ENCODE assay signal across 17 cellular contexts in the genomic region with DNA sequence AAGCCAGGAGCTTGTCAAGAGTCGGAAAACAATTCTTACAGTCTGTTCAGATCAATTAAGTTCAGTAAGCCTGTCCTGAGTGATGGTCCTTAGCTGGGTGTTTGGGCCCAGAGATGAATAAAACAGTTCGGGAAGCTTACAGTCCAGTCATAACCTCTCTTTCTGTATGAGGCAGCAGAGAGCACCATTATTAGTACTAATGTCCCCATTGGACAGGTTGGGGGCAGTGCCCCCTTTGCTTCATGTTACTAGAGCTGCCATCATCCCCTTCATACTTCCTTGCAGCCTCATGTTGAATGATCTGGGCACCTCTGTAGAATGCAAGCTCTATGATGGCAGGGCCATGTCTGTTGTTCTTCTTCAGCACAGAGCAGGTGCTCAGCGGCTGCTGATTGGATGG. TPM values are rescaled to one million over a fixed set of nuclear protein-coding genes. Genes with fewer than 3 reads are reported as not detected.
DNase-seq lines count a peak whose midpoint lies in the region; ATAC-seq and TF ChIP-seq lines count a peak whose summit lies in the region.
"Had no signal": no experiment of that assay in that cellular context is flagged by ENCODE, and none has a peak within 500 bp of the region (broad histone marks: within the 10 kb centered on the region; RNA-seq: fewer than 3 reads in every experiment).

No MANE protein-coding gene starts in this region.

- H3K4me2 ChIP-seq in Loucy (ENCODE audit: low read depth, low read length, poor library complexity, severe bottlenecking): peak overlapping the region; percentile 65

- H3K27ac ChIP-seq in dorsolateral prefrontal cortex: no peak overlapping the region
- H3K27ac ChIP-seq in lower lobe of right lung: no peak overlapping the region
- H3K27ac ChIP-seq: foreskin keratinocyte, sigmoid colon, tibial artery had no signal

- intact Hi-C loops in dorsolateral prefrontal cortex (cut with DNase I) (no loop called here), lower lobe of right lung (cut with DNase I) (no loop called here)

- no peak for ATAC-seq in activated CD8-positive, alpha-beta memory T cell treated with anti-CD3 and anti-CD28 coated beads, Interleukin-2, amount 10 ng/mL, durations not matched to agents 7 days and 5 days
- ATAC-seq in HG02678 (IDR thresholded peaks at IDR 0.05; ENCODE audit: unreplicated experiment) (peak; percentile 31), lower lobe of right lung (no peak)
- ATAC-seq in stimulated activated effector memory CD8-positive, alpha-beta T cell treated with anti-CD3 and anti-CD28 coated beads, Interleukin-12 subunit alpha, Interleukin-12 subunit beta, amount 100 ng/mL, for 72 hours: peak; percentile 60
- ATAC-seq: foreskin keratinocyte, SK-N-SH treated with all-trans-retinoic acid at 6 μM for 48 hours had no signal

- peaks cover 92% of the 10 kb centered on the region for H3K79me2 ChIP-seq in Loucy (ENCODE audit: insufficient read depth, low read length)

- TF ChIP-seq CTCF in Loucy (conservative IDR thresholded peaks at IDR 0.05; ENCODE audit: low read length): no peak
- no peak for TF ChIP-seq CTCF in dorsolateral prefrontal cortex (IDR thresholded peaks at IDR 0.05 in 54 of 56, conservative IDR thresholded peaks at IDR 0.05 in 2 of 56; ENCODE audit: low read depth in 1 of 56, partially characterized antibody in 56 of 56)
- no peak for TF ChIP-seq CTCF in lower lobe of right lung (IDR thresholded peaks at IDR 0.05)

- H2AFZ ChIP-seq in Loucy (ENCODE audit: low read length): no peak overlapping the region

- H3K27ac Mint-ChIP-seq in activated CD8-positive, alpha-beta memory T cell treated with anti-CD3 and anti-CD28 coated beads, Interleukin-2, amount 10 ng/mL, durations not matched to agents 7 days and 5 days: peak overlapping the region; percentile 4
- H3K27ac Mint-ChIP-seq in stimulated activated effector memory CD8-positive, alpha-beta T cell treated with anti-CD3 and anti-CD28 coated beads, Interleukin-12 subunit alpha, Interleukin-12 subunit beta, amount 100 ng/mL, for 72 hours: peak overlapping the region; percentile 98
- H3K27ac Mint-ChIP-seq: H9 had no signal

- peaks cover 89% of the 10 kb centered on the region for H3K4me1 Mint-ChIP-seq in activated CD8-positive, alpha-beta memory T cell treated with anti-CD3 and anti-CD28 coated beads, Interleukin-2, amount 10 ng/mL, durations not matched to agents 7 days and 5 days
- H3K4me1 Mint-ChIP-seq in stimulated activated effector memory CD8-positive, alpha-beta T cell treated with anti-CD3 and anti-CD28 coated beads, Interleukin-12 subunit alpha, Interleukin-12 subunit beta, amount 100 ng/mL, for 72 hours: peaks cover 92% of the 10 kb centered on the region

- H3K27me3 Mint-ChIP-seq in activated CD8-positive, alpha-beta memory T cell treated with anti-CD3 and anti-CD28 coated beads, Interleukin-2, amount 10 ng/mL, durations not matched to agents 7 days and 5 days: no peaks in the 10 kb centered on the region

- H3K36me3 ChIP-seq in Loucy (ENCODE audit: insufficient read depth, low read length) (no peaks in the 10 kb centered on the region), lower lobe of right lung (no peaks in the 10 kb centered on the region)
- H3K36me3 ChIP-seq: sigmoid colon, tibial artery had no signal

- no peaks in the 10 kb centered on the region for H3K27me3 ChIP-seq in Loucy (ENCODE audit: insufficient read depth, low read length, poor library complexity, severe bottlenecking)
- peaks cover 0 to 8% (median 0%) of the 10 kb centered on the region in 45 donors for H3K27me3 ChIP-seq in dorsolateral prefrontal cortex
- H3K27me3 ChIP-seq in lower lobe of right lung (ENCODE audit: low read depth): no peaks in the 10 kb centered on the region
- H3K27me3 ChIP-seq: sigmoid colon, tibial artery had no signal

- H3K9me2 ChIP-seq in Loucy (replicated peaks; ENCODE audit: low read depth, low read length): no peaks in the 10 kb centered on the region

- no peak overlapping the region for H3K4me3 Mint-ChIP-seq in activated CD8-positive, alpha-beta memory T cell treated with anti-CD3 and anti-CD28 coated beads, Interleukin-2, amount 10 ng/mL, durations not matched to agents 7 days and 5 days
- no peak overlapping the region for H3K4me3 Mint-ChIP-seq in stimulated activated effector memory CD8-positive, alpha-beta T cell treated with anti-CD3 and anti-CD28 coated beads, Interleukin-12 subunit alpha, Interleukin-12 subunit beta, amount 100 ng/mL, for 72 hours
- H3K4me3 Mint-ChIP-seq: H9 had no signal

- H3F3A ChIP-seq in Loucy (ENCODE audit: low read depth): no peaks in the 10 kb centered on the region

- no peaks in the 10 kb centered on the region for H3K9me3 ChIP-seq in Loucy (ENCODE audit: insufficient read depth, low read depth, low read length)
- no peaks in the 10 kb centered on the region for H3K9me3 ChIP-seq in lower lobe of right lung
- H3K9me3 ChIP-seq: sigmoid colon, tibial artery had no signal

- CTCF ChIA-PET in activated CD8-positive, alpha-beta memory T cell treated with anti-CD3 and anti-CD28 coated beads, Interleukin-2, amount 10 ng/mL, durations not matched to agents 7 days and 5 days (lab: Charles Lee): interaction anchor here (1.3 to 1.7 kb wide), 3 partner anchors 9 to 10 kb away, joined by 3 to 5 read pairs (median 4); a partner anchor contains a TSS

- H3K9me3 Mint-ChIP-seq in activated CD8-positive, alpha-beta memory T cell treated with anti-CD3 and anti-CD28 coated beads, Interleukin-2, amount 10 ng/mL, durations not matched to agents 7 days and 5 days (ENCODE audit: low read depth): no peaks in the 10 kb centered on the region
- no peaks in the 10 kb centered on the region for H3K9me3 Mint-ChIP-seq in stimulated activated effector memory CD8-positive, alpha-beta T cell treated with anti-CD3 and anti-CD28 coated beads, Interleukin-12 subunit alpha, Interleukin-12 subunit beta, amount 100 ng/mL, for 72 hours
- H3K9me3 Mint-ChIP-seq: H9 had no signal

- peaks cover 50% of the 10 kb centered on the region for H4K20me1 ChIP-seq in Loucy (ENCODE audit: insufficient read depth, low read length, poor library complexity, severe bottlenecking)

- no peak overlapping the region for H3K4me3 ChIP-seq in Loucy (ENCODE audit: low read length, poor library complexity, severe bottlenecking)
- no peak overlapping the region for H3K4me3 ChIP-seq in dorsolateral prefrontal cortex
- no peak overlapping the region for H3K4me3 ChIP-seq in lower lobe of right lung
- H3K4me3 ChIP-seq: sigmoid colon, tibial artery had no signal

- no peak overlapping the region for H3K9ac ChIP-seq in Loucy (ENCODE audit: low read depth, low read length, poor library complexity, severe bottlenecking)

- H3K4me1 ChIP-seq in Loucy (ENCODE audit: insufficient read depth, low read length, poor library complexity, severe bottlenecking): peaks cover 51% of the 10 kb centered on the region
- peaks cover 41% of the 10 kb centered on the region for H3K4me1 ChIP-seq in lower lobe of right lung

- peaks cover 56% of the 10 kb centered on the region for H3K36me3 Mint-ChIP-seq in activated CD8-positive, alpha-beta memory T cell treated with anti-CD3 and anti-CD28 coated beads, Interleukin-2, amount 10 ng/mL, durations not matched to agents 7 days and 5 days
- peaks cover 17% of the 10 kb centered on the region for H3K36me3 Mint-ChIP-seq in stimulated activated effector memory CD8-positive, alpha-beta T cell treated with anti-CD3 and anti-CD28 coated beads, Interleukin-12 subunit alpha, Interleukin-12 subunit beta, amount 100 ng/mL, for 72 hours

- no peak for DNase-seq in activated CD8-positive, alpha-beta memory T cell treated with anti-CD3 and anti-CD28 coated beads, Interleukin-2, amount 10 ng/mL, durations not matched to agents 7 days and 5 days
- no peak for DNase-seq in activated CD8-positive, alpha-beta memory T cell treated with anti-CD3 and anti-CD28 coated beads for 24 hours
- DNase-seq in stimulated activated effector memory CD8-positive, alpha-beta T cell treated with anti-CD3 and anti-CD28 coated beads, Interleukin-12 subunit alpha, Interleukin-12 subunit beta, amount 100 ng/mL, for 72 hours (ENCODE audit: low spot score in 2 of 2): peak in 1 of 2 donors; percentile 57
- DNase-seq in dorsolateral prefrontal cortex (no peak), lower lobe of right lung (no peak), NCI-H1092 (lab: John Stamatoyannopoulos, UW) (no peak)
- DNase-seq: ACHN, foreskin keratinocyte, H9, islet precursor cell, NCI-H1417, NCI-H82, sigmoid colon, tibial artery had no signal

RNA-seq across cellular contexts. Expression of a gene that starts 9.8 kb away (rescaled TPM):
- 100 to 1,000 TPM; 271 to 321 TPM for total RNA-seq in activated CD8-positive, alpha-beta memory T cell treated with anti-CD3 and anti-CD28 coated beads, Interleukin-2, amount 10 ng/mL, durations not matched to agents 7 days and 5 days
- 10 to 100 TPM in 83 of 120 experiments, 1 to 10 TPM in 37; 3.8 to 31.0 (median 12.7) TPM for total RNA-seq in dorsolateral prefrontal cortex
- 108 TPM for total RNA-seq in lower lobe of right lung

Comparison
In these comparisons a context has a peak if more than half of its experiments do, and no peak if none do; other contexts are left out.
1. ATAC-seq: peak in HG02678 (single experiment) and stimulated activated effector memory CD8-positive, alpha-beta T cell treated with anti-CD3 and anti-CD28 coated beads, Interleukin-12 subunit alpha, Interleukin-12 subunit beta, amount 100 ng/mL, for 72 hours (single experiment); none in activated CD8-positive, alpha-beta memory T cell treated with anti-CD3 and anti-CD28 coated beads, Interleukin-2, amount 10 ng/mL, durations not matched to agents 7 days and 5 days (single experiment) and lower lobe of right lung (0 of 2).